ENCODE assay signal across 8 cellular contexts in the genomic region with DNA sequence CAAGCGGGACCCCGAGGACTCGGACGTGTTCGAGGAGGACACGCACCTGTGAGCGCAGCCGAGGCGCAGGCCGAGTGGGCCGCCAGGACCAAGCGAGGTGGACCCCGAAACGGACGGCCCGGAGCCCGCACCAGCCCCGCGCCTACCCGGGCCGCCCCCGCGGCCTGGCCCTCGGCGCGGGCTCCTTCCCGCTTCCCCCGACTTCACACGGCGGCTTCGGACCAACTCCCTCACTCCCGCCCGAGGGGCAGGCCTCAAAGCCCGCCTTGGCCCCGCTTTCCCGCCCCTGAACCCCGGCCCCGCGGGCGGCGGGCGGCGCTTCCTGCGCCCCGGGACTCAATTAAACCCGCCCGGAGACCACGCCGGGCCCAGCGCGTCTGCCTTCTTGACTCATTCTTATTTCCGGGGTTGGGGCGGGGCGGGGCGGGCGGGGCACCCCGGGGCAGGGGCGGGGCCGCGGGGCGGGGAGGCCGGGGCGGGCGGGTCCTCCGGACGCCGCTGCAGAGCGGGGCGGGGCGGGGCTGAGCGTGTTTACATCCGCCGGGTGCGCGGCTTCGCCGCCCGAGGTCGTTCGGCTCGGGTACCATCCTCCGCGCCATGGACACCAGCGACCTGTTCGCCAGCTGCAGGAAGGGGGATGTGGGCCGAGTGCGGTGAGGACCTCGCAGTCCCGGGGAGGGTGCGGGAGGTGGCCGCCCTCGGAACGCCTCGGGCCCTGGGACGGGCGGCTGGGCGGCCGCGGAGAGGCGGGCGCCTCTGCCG. TPM values are rescaled to one million over a fixed set of nuclear protein-coding genes. Genes with fewer than 3 reads are reported as not detected.
DNase-seq lines count a peak whose midpoint lies in the region; ATAC-seq and TF ChIP-seq lines count a peak whose summit lies in the region.

A gene (plus strand): TSS at position 524 of the 762 bp plus-strand sequence. CDS start 74 bp downstream, at position 598.

- no peaks in the 10 kb centered on the region for H3K9me3 Mint-ChIP-seq in activated T-helper 17 cell treated with anti-CD3 and anti-CD28 coated beads, Interleukin-2, amount 50 U/mL, for 72 hours
- no peaks in the 10 kb centered on the region for H3K9me3 Mint-ChIP-seq in nephron progenitor cell
- H3K9me3 Mint-ChIP-seq in stimulated activated naive CD8-positive, alpha-beta T cell treated with anti-CD3 and anti-CD28 coated beads, Interleukin-15, amount 100 ng/mL, for 72 hours = no peaks in the 10 kb centered on the region

- H3K4me1 Mint-ChIP-seq in activated T-helper 17 cell treated with anti-CD3 and anti-CD28 coated beads, Interleukin-2, amount 50 U/mL, for 72 hours = peaks cover 23% of the 10 kb centered on the region
- peaks cover 28% of the 10 kb centered on the region for H3K4me1 Mint-ChIP-seq in nephron progenitor cell
- H3K4me1 Mint-ChIP-seq in stimulated activated naive CD8-positive, alpha-beta T cell treated with anti-CD3 and anti-CD28 coated beads, Interleukin-15, amount 100 ng/mL, for 72 hours = peaks cover 43% of the 10 kb centered on the region

- H3K27ac Mint-ChIP-seq in activated T-helper 17 cell treated with anti-CD3 and anti-CD28 coated beads, Interleukin-2, amount 50 U/mL, for 72 hours = peak within 1 kb of the TSS; percentile 97
- no peak within 1 kb of the TSS for H3K27ac Mint-ChIP-seq in nephron progenitor cell
- peak within 1 kb of the TSS; percentile 98 for H3K27ac Mint-ChIP-seq in stimulated activated naive CD8-positive, alpha-beta T cell treated with anti-CD3 and anti-CD28 coated beads, Interleukin-15, amount 100 ng/mL, for 72 hours

- H3K4me3 ChIP-seq in fibroblast of pulmonary artery (replicated peaks; ENCODE audit: low read depth, low read length) = peak within 1 kb of the TSS; percentile 72

- peak; percentile 97 for DNase-seq in D341Med (ENCODE audit: low spot score)
- DNase-seq in KG1 (lab: John Stamatoyannopoulos, UW) = peak; percentile 66
- peak; percentile 81 for DNase-seq in RPMI7951 (ENCODE audit: low read depth)
- peak; percentile 66 for DNase-seq in fibroblast of pulmonary artery (ENCODE audit: low read depth)
- DNase-seq in nephron progenitor cell = peak; percentile 90
- peak; percentile 86 to 87 for DNase-seq in stimulated activated naive CD8-positive, alpha-beta T cell treated with anti-CD3 and anti-CD28 coated beads, Interleukin-15, amount 100 ng/mL, for 72 hours

- no peaks in the 10 kb centered on the region for H3K27me3 Mint-ChIP-seq in activated T-helper 17 cell treated with anti-CD3 and anti-CD28 coated beads, Interleukin-2, amount 50 U/mL, for 72 hours
- H3K27me3 Mint-ChIP-seq in nephron progenitor cell (ENCODE audit: low read depth, poor library complexity) = peaks cover 51% of the 10 kb centered on the region
- H3K27me3 Mint-ChIP-seq in stimulated activated naive CD8-positive, alpha-beta T cell treated with anti-CD3 and anti-CD28 coated beads, Interleukin-15, amount 100 ng/mL, for 72 hours = no peaks in the 10 kb centered on the region

- ATAC-seq in GM21526 (IDR thresholded peaks at IDR 0.05; ENCODE audit: low FRiP score, unreplicated experiment) = peak; percentile 55
- ATAC-seq in activated T-helper 17 cell treated with anti-CD3 and anti-CD28 coated beads, Interleukin-2, amount 50 U/mL, for 72 hours (replicated peaks) = peak; percentile 94
- ATAC-seq in stimulated activated naive CD8-positive, alpha-beta T cell treated with anti-CD3 and anti-CD28 coated beads, Interleukin-15, amount 100 ng/mL, for 72 hours = peak; percentile 85

- peaks cover 3% of the 10 kb centered on the region for H3K36me3 Mint-ChIP-seq in activated T-helper 17 cell treated with anti-CD3 and anti-CD28 coated beads, Interleukin-2, amount 50 U/mL, for 72 hours (ENCODE audit: low read depth)
- no peaks in the 10 kb centered on the region for H3K36me3 Mint-ChIP-seq in nephron progenitor cell (ENCODE audit: low read depth)

- H3K4me3 Mint-ChIP-seq in activated T-helper 17 cell treated with anti-CD3 and anti-CD28 coated beads, Interleukin-2, amount 50 U/mL, for 72 hours = peak within 1 kb of the TSS; percentile 89
- peak within 1 kb of the TSS; percentile 88 for H3K4me3 Mint-ChIP-seq in nephron progenitor cell
- H3K4me3 Mint-ChIP-seq in stimulated activated naive CD8-positive, alpha-beta T cell treated with anti-CD3 and anti-CD28 coated beads, Interleukin-15, amount 100 ng/mL, for 72 hours = peak within 1 kb of the TSS; percentile 92 to 97

- no peak for TF ChIP-seq CTCF in fibroblast of pulmonary artery (IDR thresholded peaks at IDR 0.05; ENCODE audit: low read length, missing control alignments)
- TF ChIP-seq CTCF in nephron progenitor cell (IDR thresholded peaks at IDR 0.05) = no peak

RNA-seq across cellular contexts. Expression of the gene that starts here (rescaled TPM):
- 2.5 and 5.1 TPM in 2 replicates for total RNA-seq in RPMI7951 (2014; rRNA removed; shearing (Covaris generic))
- 10 to 100 TPM; 16.1 to 23.6 TPM for total RNA-seq in activated T-helper 17 cell treated with anti-CD3 and anti-CD28 coated beads, Interleukin-2, amount 50 U/mL, for 72 hours

Comparison
In these comparisons a context has a peak if more than half of its experiments do, and no peak if none do; other contexts are left out.
1. Peak in every context shown above with its lines: DNase-seq, ATAC-seq and H3K4me3 ChIP-seq.